1 cellular context compared by ENCODE assay signal in genomic region chr13:46377554-46377953, GRCh38.
TF ChIP-seq lines count a peak whose summit lies in the region.

No MANE protein-coding gene starts in this region.

TF ChIP-seq in GM12878, 131 proteins besides CTCF, POLR2A, EP300 and RAD21 (continued from another document):
- no peak for TF ChIP-seq USF2 (IDR thresholded peaks at IDR 0.05; ENCODE audit: borderline replicate concordance, low read depth, low read length)
- TF ChIP-seq WRNIP1 (IDR thresholded peaks at IDR 0.05; ENCODE audit: borderline replicate concordance, low read depth, low read length): no peak
- no peak; the same call in 1 of the 2 replicates for TF ChIP-seq SMC3 (IDR thresholded peaks at IDR 0.05; ENCODE audit: borderline replicate concordance, low read length)
- TF ChIP-seq PAX5 (IDR thresholded peaks at IDR 0.05; ENCODE audit: borderline replicate concordance, low read depth, low read length): no peak
